Comparison of ENCODE assay signal across 16 cellular contexts in the genomic region with DNA sequence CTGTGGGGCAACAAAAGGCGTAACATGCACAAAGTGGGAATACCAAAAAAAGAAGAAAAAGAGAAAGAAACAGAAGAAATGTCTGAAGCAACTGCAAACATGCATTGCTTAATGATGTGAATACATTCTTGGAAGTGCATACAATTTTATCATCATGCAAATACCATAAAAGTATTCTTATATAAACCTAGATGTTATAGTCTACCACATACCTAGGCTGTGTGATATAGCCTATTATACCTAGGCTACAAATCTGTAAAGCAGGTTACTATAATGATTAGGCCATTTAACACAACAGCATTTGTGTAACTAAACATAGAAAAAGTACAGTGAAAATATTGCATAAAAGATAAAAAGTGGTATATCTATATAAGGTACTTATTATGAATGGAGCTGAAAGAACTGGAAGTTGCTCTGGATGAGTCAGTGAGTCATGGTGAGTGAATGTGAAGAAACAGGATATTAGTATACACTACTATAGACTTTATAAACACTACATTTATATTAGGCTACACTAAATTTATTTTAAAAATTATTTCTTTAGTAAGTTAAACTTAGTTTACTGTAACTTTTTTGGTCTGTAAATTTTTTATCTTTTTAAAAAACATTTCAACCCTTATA.
A peak's percentile ranks its signal among the peaks of the same experiment; 100 is the strongest.
DNase-seq lines count a peak whose midpoint lies in the region; ATAC-seq and TF ChIP-seq lines count a peak whose summit lies in the region.
"Had no signal": no experiment of that assay in that cellular context is flagged by ENCODE, and none has a peak within 500 bp of the region (broad histone marks: within the 10 kb centered on the region; RNA-seq: fewer than 3 reads in every experiment).

No MANE protein-coding gene starts in this region.

- H3K4me3 ChIP-seq in AG04449 (ENCODE audit: low read depth, low read length) (no peak overlapping the region), brain microvascular endothelial cell (ENCODE audit: low read depth, low read length) (no peak overlapping the region), ovary (no peak overlapping the region)
- H3K4me3 ChIP-seq: BLaER1 treated with 17β-estradiol and CSF1 and Interleukin-3, amounts not matched to agents 10 nM and 100 nM had no signal

- no peak for TF ChIP-seq EP300 in ovary (IDR thresholded peaks at IDR 0.05)

- intact Hi-C loops in ovary (cut with DNase I): no loop called here

- H3K27me3 ChIP-seq in brain microvascular endothelial cell (replicated peaks) (no peaks in the 10 kb centered on the region), ovary (no peaks in the 10 kb centered on the region)
- H3K27me3 ChIP-seq: BLaER1 treated with 17β-estradiol and CSF1 and Interleukin-3, amounts not matched to agents 10 nM and 100 nM had no signal

- no peak for TF ChIP-seq CTCF in AG04449 (IDR thresholded peaks at IDR 0.05; ENCODE audit: insufficient read depth, low read length, missing control alignments)
- TF ChIP-seq CTCF in brain microvascular endothelial cell (IDR thresholded peaks at IDR 0.05; ENCODE audit: low read depth, low read length, missing control alignments): no peak
- TF ChIP-seq CTCF in ovary (IDR thresholded peaks at IDR 0.05): no peak

- ATAC-seq in GM21786 (IDR thresholded peaks at IDR 0.05; ENCODE audit: unreplicated experiment): no peak
- ATAC-seq: activated CD4-positive, CD25-positive, alpha-beta regulatory T cell treated with anti-CD3 and anti-CD28 coated beads, Interleukin-2, amount 50 U/mL, for 24 hours; activated T-cell treated with anti-CD3 and anti-CD28 coated beads, Interleukin-2, amount 50 U/mL, for 4 hours; HCT116; stimulated activated naive CD8-positive, alpha-beta T cell treated with anti-CD3 and anti-CD28 coated beads, Interleukin-15, Interleukin-2, amounts not matched to agents 100 U/mL and 50 U/mL, for 24 hours had no signal

- WGBS in ovary, 3 donors: 97 to 100% (median 97%) methylated on average over 1 of the region's 1 CpG

- H3K36me3 ChIP-seq in brain microvascular endothelial cell (replicated peaks) (no peaks in the 10 kb centered on the region), ovary (no peaks in the 10 kb centered on the region)
- H3K36me3 ChIP-seq: BLaER1 treated with 17β-estradiol and CSF1 and Interleukin-3, amounts not matched to agents 10 nM and 100 nM had no signal

- no peaks in the 10 kb centered on the region for H3K4me1 ChIP-seq in ovary (ENCODE audit: insufficient read depth)

- in situ Hi-C loops in brain microvascular endothelial cell (cut with HindIII; ENCODE audit: low pct_ligation_motif_present, low sequenced_read_pairs): loop anchor here (25.0 kb wide), 1 partner anchor 1329 kb away; no protein-coding TSS in a partner anchor

- POLR2A ChIA-PET in AG04449 (lab: Yijun Ruan, JAX): no interaction called here

- TF ChIP-seq POLR2A in ovary (IDR thresholded peaks at IDR 0.05): no peak

- H3K27ac ChIP-seq in brain microvascular endothelial cell (no peak overlapping the region), ovary (no peak overlapping the region)
- H3K27ac ChIP-seq: BLaER1 treated with 17β-estradiol and CSF1 and Interleukin-3, amounts not matched to agents 10 nM and 100 nM had no signal

- DNase-seq in AG04449 (ENCODE audit: low read depth, low spot score) (peak; percentile 46), LHCN-M2 (ENCODE audit: low read depth) (peak; percentile 69), brain microvascular endothelial cell (peak; percentile 65), glomerular visceral epithelial cell (ENCODE audit: extremely low spot score) (peak; percentile 47), ovary (no peak), NCI-H146 treated with DMSO at 0.1 percent for 48 hours (lab: John Stamatoyannopoulos, UW; ENCODE audit: unreplicated experiment) (no peak), NCI-H1105 treated with DMSO at 0.1 percent for 48 hours (lab: John Stamatoyannopoulos, UW) (no peak)
- DNase-seq: activated T-cell treated with anti-CD3 and anti-CD28 coated beads, Interleukin-2, amount 50 U/mL, for 4 hours; anterior cingulate cortex; NCI-H1436 treated with DMSO at 0.1 percent for 48 hours; stimulated activated CD4-positive, alpha-beta T cell treated with anti-CD3 and anti-CD28 coated beads, Interleukin-4, amount 100 ng/mL, for 24 hours; stimulated activated naive CD8-positive, alpha-beta T cell treated with anti-CD3 and anti-CD28 coated beads, Interleukin-15, Interleukin-2, amounts not matched to agents 100 U/mL and 50 U/mL, for 24 hours had no signal

- CTCF ChIA-PET in AG04449 (lab: Yijun Ruan, JAX): interaction anchor here (1.2 to 10.7 kb wide), 4 partner anchors 12 to 1380 kb away, joined by 3 to 74 read pairs (median 4); no protein-coding TSS in a partner anchor

- H3K9me3 ChIP-seq in ovary: no peaks in the 10 kb centered on the region
- H3K9me3 ChIP-seq: BLaER1 treated with 17β-estradiol and CSF1 and Interleukin-3, amounts not matched to agents 10 nM and 100 nM had no signal

Comparison
In these comparisons a context has a peak if more than half of its experiments do, and no peak if none do; other contexts are left out.
1. DNase-seq: peak in AG04449 (single experiment), LHCN-M2 (single experiment), brain microvascular endothelial cell (single experiment) and glomerular visceral epithelial cell (single experiment); none in ovary (0 of 5), NCI-H146 treated with DMSO at 0.1 percent for 48 hours (single experiment) and NCI-H1105 treated with DMSO at 0.1 percent for 48 hours (single experiment).